In the genomic region with DNA sequence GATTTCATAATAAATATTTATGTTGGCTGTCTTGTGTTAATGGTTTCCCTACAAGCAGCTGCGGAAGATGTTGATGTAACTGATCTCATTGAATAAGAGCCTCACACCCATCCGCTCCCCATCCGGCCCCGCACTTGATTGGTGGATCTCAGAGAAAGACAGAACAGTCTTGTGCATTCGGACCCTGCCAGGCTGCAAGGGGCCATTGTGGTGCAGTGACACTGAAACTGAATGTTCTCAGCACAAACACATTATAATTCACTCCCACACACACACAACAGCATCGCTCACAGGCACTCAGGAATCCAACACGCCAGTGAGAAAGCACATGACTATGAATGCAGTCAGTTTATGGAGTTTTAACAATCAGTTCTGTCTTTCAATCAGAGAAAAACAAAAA, we compare ENCODE assay signal across 19 cellular contexts. TPM values are rescaled to one million over a fixed set of nuclear protein-coding genes. Genes with fewer than 3 reads are reported as not detected.
A peak's percentile ranks its signal among the peaks of the same experiment; 100 is the strongest.
DNase-seq lines count a peak whose midpoint lies in the region; ATAC-seq and TF ChIP-seq lines count a peak whose summit lies in the region.
"Had no signal": no experiment of that assay in that cellular context is flagged by ENCODE, and none has a peak within 500 bp of the region (broad histone marks: within the 10 kb centered on the region; RNA-seq: fewer than 3 reads in every experiment).

No MANE protein-coding gene starts in this region.

- H3K27ac ChIP-seq in fibroblast of lung (ENCODE audit: insufficient read depth, low read length) (no peak overlapping the region), temporal lobe (ENCODE audit: low read depth, low read length) (peak overlapping the region; percentile 98)
- H3K27ac ChIP-seq: 22Rv1, heart right ventricle had no signal

- no peak overlapping the region for H2AFZ ChIP-seq in fibroblast of lung (ENCODE audit: low read length)

- no peaks in the 10 kb centered on the region for H3K9me3 ChIP-seq in fibroblast of lung (ENCODE audit: control insufficient read depth, insufficient read depth, low read depth, low read length)
- H3K9me3 ChIP-seq: heart right ventricle had no signal

- no peaks in the 10 kb centered on the region for H4K20me1 ChIP-seq in fibroblast of lung (ENCODE audit: control insufficient read depth, extremely low read depth, insufficient read depth, low read length)

- TF ChIP-seq CTCF in fibroblast of lung (conservative IDR thresholded peaks at IDR 0.05 in 1 of 2, IDR thresholded peaks at IDR 0.05 in 1 of 2; ENCODE audit: low read depth in 1 of 2, low read length in 2 of 2) = no peak

- ATAC-seq in HG03520 (IDR thresholded peaks at IDR 0.05; ENCODE audit: unreplicated experiment) = no peak
- ATAC-seq: left ventricle myocardium superior had no signal

- no peak overlapping the region for H3K9ac ChIP-seq in fibroblast of lung (ENCODE audit: insufficient read depth, low read length)

- H3K79me2 ChIP-seq in fibroblast of lung (ENCODE audit: control insufficient read depth, insufficient read depth, low read length) = no peaks in the 10 kb centered on the region

- H3K4me3 ChIP-seq in fibroblast of lung (replicated peaks in 1 of 4; ENCODE audit: control extremely low read depth in 1 of 4, insufficient read depth in 1 of 4, low read depth in 3 of 4, low read length in 4 of 4) = no peak overlapping the region
- H3K4me3 ChIP-seq: heart right ventricle had no signal

- no peaks in the 10 kb centered on the region for H3K4me1 ChIP-seq in fibroblast of lung (ENCODE audit: control insufficient read depth, extremely low read depth, insufficient read depth, low read length)

- no peak overlapping the region for H3K4me2 ChIP-seq in fibroblast of lung (ENCODE audit: extremely low read depth, insufficient read depth, low read length)

- H3K27me3 ChIP-seq in fibroblast of lung (ENCODE audit: control insufficient read depth, insufficient read depth, low read length) = no peaks in the 10 kb centered on the region
- H3K27me3 ChIP-seq: heart right ventricle had no signal

- H3K36me3 ChIP-seq in fibroblast of lung (ENCODE audit: control insufficient read depth, insufficient read depth, low read length) = peaks cover 4% of the 10 kb centered on the region

- DNase-seq in DMS 273 (lab: John Stamatoyannopoulos, UW; ENCODE audit: unreplicated experiment) = peak; percentile 43
- DNase-seq in DMS 273 treated with DMSO at 0.1 percent for 48 hours (lab: John Stamatoyannopoulos, UW) = no peak
- DNase-seq in fibroblast of lung (ENCODE audit: low read depth in 2 of 2) = peak; percentile 33 to 86
- peak; percentile 94 for DNase-seq in midbrain (lab: John Stamatoyannopoulos, UW)
- DNase-seq in COR-L47 (lab: John Stamatoyannopoulos, UW) = no peak
- DNase-seq in HuH-7.5 (ENCODE audit: low spot score) = no peak
- DNase-seq: activated CD4-positive, alpha-beta T cell treated with anti-CD3 and anti-CD28 coated beads for 4 hours; activated naive CD4-positive, alpha-beta T cell treated with anti-CD3 and anti-CD28 coated beads, Interleukin-2, amount 50 U/mL, for 16 hours; heart right ventricle; Kasumi-1; left ventricle myocardium superior; naive B cell; NCI-H1417 treated with DMSO at 0.1 percent for 48 hours; SHP77 treated with DMSO at 0.1 percent for 48 hours; stimulated activated CD4-positive, alpha-beta T cell treated with anti-CD3 and anti-CD28 coated beads, Interleukin-4, amount 100 ng/mL, for 4 hours; trophoblast cell had no signal

RNA-seq across cellular contexts. Expression of gene PRELID3A, which starts 47.8 kb away (rescaled TPM):
- 6.9 and 11.2 TPM in 2 replicates for total RNA-seq in fibroblast of lung
- polyA plus RNA-seq in fibroblast of lung = 8.4 and 9.9 TPM in 2 replicates
- 6.1 and 6.4 TPM in 2 replicates for polyA plus RNA-seq in fibroblast of lung (2012)
- 2.0 TPM in 1 of 2 replicates, not detected in the other for polyA minus RNA-seq in fibroblast of lung (ENCODE audit: low replicate concordance)
- 4.2 TPM for total RNA-seq in temporal lobe

Comparison
In these comparisons a context has a peak if more than half of its experiments do, and no peak if none do; other contexts are left out.
1. DNase-seq: peak in DMS 273 (single experiment), fibroblast of lung (2 of 2) and midbrain (single experiment); none in DMS 273 treated with DMSO at 0.1 percent for 48 hours (single experiment), COR-L47 (single experiment) and HuH-7.5 (single experiment).